ENCODE assay signal across 25 cellular contexts in genomic region chr3:156659260-156659659, GRCh38.
"Had no signal": no experiment of that assay in that cellular context is flagged by ENCODE, and none has a peak within 500 bp of the region (broad histone marks: within the 10 kb centered on the region; RNA-seq: fewer than 3 reads in every experiment).

No MANE protein-coding gene starts in this region.

- H3K4me3 Mint-ChIP-seq: activated naive CD4-positive, alpha-beta T cell treated with anti-CD3 and anti-CD28 coated beads, Interleukin-2, amount 50 U/mL, for 24 hours; effector memory CD8-positive, alpha-beta T cell; immature natural killer cell; natural killer cell treated with Interleukin-12 subunit alpha and Interleukin-12 subunit beta and Interleukin-15 and Interleukin-18, amount 100 ng/mL, for 72 hours; stimulated activated effector memory CD8-positive, alpha-beta T cell treated with anti-CD3 and anti-CD28 coated beads, Interleukin-12 subunit alpha, Interleukin-12 subunit beta, amount 100 ng/mL, for 72 hours; type B pancreatic cell had no signal

- H3K27me3 Mint-ChIP-seq: activated naive CD4-positive, alpha-beta T cell treated with anti-CD3 and anti-CD28 coated beads, Interleukin-2, amount 50 U/mL, for 24 hours had no signal

- ATAC-seq: effector memory CD8-positive, alpha-beta T cell; left ventricle myocardium superior; natural killer cell treated with Interleukin-12 subunit alpha and Interleukin-12 subunit beta and Interleukin-15 and Interleukin-18, amount 100 ng/mL, for 72 hours; stimulated activated effector memory CD8-positive, alpha-beta T cell treated with anti-CD3 and anti-CD28 coated beads, Interleukin-12 subunit alpha, Interleukin-12 subunit beta, amount 100 ng/mL, for 72 hours had no signal

- H3K4me1 ChIP-seq: ascending aorta had no signal

- H3K9me3 Mint-ChIP-seq: activated naive CD4-positive, alpha-beta T cell treated with anti-CD3 and anti-CD28 coated beads, Interleukin-2, amount 50 U/mL, for 24 hours; effector memory CD8-positive, alpha-beta T cell; immature natural killer cell; natural killer cell treated with Interleukin-12 subunit alpha and Interleukin-12 subunit beta and Interleukin-15 and Interleukin-18, amount 100 ng/mL, for 72 hours; stimulated activated effector memory CD8-positive, alpha-beta T cell treated with anti-CD3 and anti-CD28 coated beads, Interleukin-12 subunit alpha, Interleukin-12 subunit beta, amount 100 ng/mL, for 72 hours had no signal

- H3K27ac Mint-ChIP-seq: activated naive CD4-positive, alpha-beta T cell treated with anti-CD3 and anti-CD28 coated beads, Interleukin-2, amount 50 U/mL, for 24 hours; effector memory CD8-positive, alpha-beta T cell; stimulated activated effector memory CD8-positive, alpha-beta T cell treated with anti-CD3 and anti-CD28 coated beads, Interleukin-12 subunit alpha, Interleukin-12 subunit beta, amount 100 ng/mL, for 72 hours; type B pancreatic cell had no signal

- H3K36me3 ChIP-seq: ascending aorta, esophagus squamous epithelium, stomach had no signal

- H3K36me3 Mint-ChIP-seq: activated naive CD4-positive, alpha-beta T cell treated with anti-CD3 and anti-CD28 coated beads, Interleukin-2, amount 50 U/mL, for 24 hours; immature natural killer cell; natural killer cell treated with Interleukin-12 subunit alpha and Interleukin-12 subunit beta and Interleukin-15 and Interleukin-18, amount 100 ng/mL, for 72 hours; stimulated activated effector memory CD8-positive, alpha-beta T cell treated with anti-CD3 and anti-CD28 coated beads, Interleukin-12 subunit alpha, Interleukin-12 subunit beta, amount 100 ng/mL, for 72 hours; type B pancreatic cell had no signal

- H3K27ac ChIP-seq: ascending aorta, esophagus squamous epithelium, stomach, VCaP had no signal

- H3K9me3 ChIP-seq: ascending aorta, esophagus squamous epithelium, stomach had no signal

- FAIRE-seq: bronchial epithelial cell, small intestine had no signal

- H3K27me3 ChIP-seq: ascending aorta, esophagus squamous epithelium, stomach had no signal

- DNase-seq: activated CD4-positive, CD25-positive, alpha-beta regulatory T cell treated with anti-CD3 and anti-CD28 coated beads, Interleukin-2, amount 50 U/mL, for 72 hours; activated CD8-positive, alpha-beta memory T cell treated with anti-CD3 and anti-CD28 coated beads for 24 hours; activated CD8-positive, alpha-beta memory T cell treated with anti-CD3 and anti-CD28 coated beads, Interleukin-2, amount 50 U/mL, for 48 hours; activated gamma-delta T cell; cerebellar nuclear complex; dermis blood vessel endothelial cell; effector memory CD8-positive, alpha-beta T cell; esophagus squamous epithelium; immature natural killer cell; left ventricle myocardium superior; mesendoderm; occipital lobe; posterior cingulate gyrus; small intestine; stimulated activated CD4-positive, alpha-beta T cell treated with anti-CD3 and anti-CD28 coated beads, Interleukin-15, amount 100 ng/mL, for 24 hours; stimulated activated CD4-positive, alpha-beta T cell treated with anti-CD3 and anti-CD28 coated beads, Interleukin-2, amount 100 ng/mL, for 48 hours; stomach; T-helper 2 cell had no signal

- H3K4me3 ChIP-seq: ascending aorta, esophagus squamous epithelium, stomach had no signal
